In the genomic region with DNA sequence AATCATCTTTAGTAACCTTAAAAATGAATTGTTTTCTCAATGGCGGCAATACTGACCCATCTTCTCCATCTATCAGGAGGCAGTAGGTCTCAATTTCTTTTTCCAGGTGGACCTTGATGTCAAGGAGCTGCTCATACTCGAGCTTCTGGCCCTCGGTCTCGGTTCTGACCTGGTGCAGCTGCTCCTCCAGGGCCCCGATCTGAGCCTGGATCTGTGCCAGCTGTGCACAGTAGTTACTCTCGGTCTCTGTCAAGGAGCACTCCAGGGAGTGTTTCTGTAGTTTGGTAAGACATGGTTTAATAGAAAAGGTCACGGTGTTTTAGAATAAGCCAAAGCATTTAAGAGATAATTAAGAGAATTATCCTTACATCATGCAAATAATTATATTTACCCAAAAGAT, we compare ENCODE assay signal across 18 cellular contexts. TPM values are rescaled to one million over a fixed set of nuclear protein-coding genes. Genes with fewer than 3 reads are reported as not detected.
DNase-seq lines count a peak whose midpoint lies in the region; ATAC-seq, FAIRE-seq and TF ChIP-seq lines count a peak whose summit lies in the region.
"Had no signal": no experiment of that assay in that cellular context is flagged by ENCODE, and none has a peak within 500 bp of the region (broad histone marks: within the 10 kb centered on the region; RNA-seq: fewer than 3 reads in every experiment).

No MANE protein-coding gene starts in this region.

- H3K79me2 ChIP-seq in K562 (ENCODE audit: control insufficient read depth, insufficient read depth, low read length) = no peaks in the 10 kb centered on the region

- intact Hi-C loops in K562 (cut with micrococcal nuclease) = no loop called here

- H3K4me3 ChIP-seq in K562 = no peak overlapping the region
- H3K4me3 ChIP-seq: GM23338 had no signal

- no peak for ATAC-seq in K562
- ATAC-seq: GM23338 had no signal

- DNase-seq in NCI-H1417 (lab: John Stamatoyannopoulos, UW) (peak; percentile 21 to 66 (median 48)), NCI-H1417 treated with DMSO at 0.1 percent for 48 hours (lab: John Stamatoyannopoulos, UW) (no peak), COR-L47 (lab: John Stamatoyannopoulos, UW) (peak; percentile 54), NCI-H146 treated with DMSO at 0.1 percent for 48 hours (lab: John Stamatoyannopoulos, UW; ENCODE audit: unreplicated experiment) (peak; percentile 14), K562 (ENCODE audit: extremely low read depth in 1 of 4, low spot score in 3 of 4) (no peak), GM13977 (ENCODE audit: low spot score) (no peak)
- DNase-seq in effector CD8-positive, alpha-beta T cell (lab: John Stamatoyannopoulos, UW) = no peak
- DNase-seq: CD8-positive, alpha-beta memory T cell; DMS53; EL; H7 had no signal

- no peak for TF ChIP-seq EP300 in K562 (IDR thresholded peaks at IDR 0.05; ENCODE audit: low read length)

- H4K20me1 ChIP-seq in K562 (replicated peaks; ENCODE audit: control insufficient read depth, insufficient read depth, low read length) = no peaks in the 10 kb centered on the region

- no peak overlapping the region for H2AFZ ChIP-seq in K562 (ENCODE audit: low read depth, low read length)
- H2AFZ ChIP-seq: GM23338 had no signal

- BruUV-seq in K562 (replicated peaks; lab: Mats Ljungman, UMichigan) = no TSS peak

- WGBS in K562 (ENCODE audit: insufficient coverage, low coverage, missing lambda C conversion rate) = 15% methylated on average over 7 of the region's 7 CpGs

- peaks cover 0 to 13% of the 10 kb centered on the region in 2 experiments; a peak in 3 of 5 replicates for H3K27me3 ChIP-seq in K562 (ENCODE audit: control insufficient read depth in 2 of 2, insufficient read depth in 2 of 2, low read length in 2 of 2)

- no peaks in the 10 kb centered on the region for H3K36me3 ChIP-seq in K562 (ENCODE audit: control insufficient read depth, insufficient read depth, low read length)

- no peak overlapping the region for H3K27ac ChIP-seq in K562 (ENCODE audit: extremely low read depth, low read depth, low read length)
- H3K27ac ChIP-seq: 22Rv1 had no signal

- H3K4me2 ChIP-seq in K562 (ENCODE audit: insufficient read depth, low read length) = no peak overlapping the region
- H3K4me2 ChIP-seq: GM23338 had no signal

- H3K9me3 ChIP-seq in K562 (replicated peaks; ENCODE audit: control insufficient read depth, insufficient read depth, low read depth, low read length) = no peaks in the 10 kb centered on the region

- TF ChIP-seq RAD21 in K562 (CRISPR knock-in tag; conservative IDR thresholded peaks at IDR 0.05 in 1 of 2, IDR thresholded peaks at IDR 0.05 in 1 of 2) = no peak

- no peak for FAIRE-seq in K562 (lab: Jason Lieb, UNC)
- FAIRE-seq: G401.6, GM12891 had no signal

- no peak for TF ChIP-seq CTCF in K562 (IDR thresholded peaks at IDR 0.05 in 2 of 3, conservative IDR thresholded peaks at IDR 0.05 in 1 of 3; ENCODE audit: insufficient read depth in 2 of 3, low read depth in 1 of 3, low read length in 3 of 3)
- TF ChIP-seq CTCF in GM13977 (IDR thresholded peaks at IDR 0.05; ENCODE audit: extremely low read depth, insufficient read depth, missing control alignments) = no peak

- POLR2A ChIA-PET in K562 (lab: Yijun Ruan, JAX) = no interaction called here

- H3K4me1 ChIP-seq in K562 (replicated peaks in 1 of 2; ENCODE audit: control insufficient read depth in 2 of 2, insufficient read depth in 2 of 2, low read length in 2 of 2) = peaks cover 0 to 4% of the 10 kb centered on the region in 2 experiments; a peak in 1 of 5 replicates

- in situ Hi-C loops in K562 (cut with MboI) = no loop called here
- in situ Hi-C loops in GM13977 (cut with MboI; ENCODE audit: low pct_unique_long_range_greater_than_20kb, low sequenced_read_pairs, unreplicated experiment) = no loop called here

- H3K9ac ChIP-seq in K562 (ENCODE audit: insufficient read depth in 1 of 2, low read depth in 2 of 2, low read length in 2 of 2) = no peak overlapping the region

- no peaks in the 10 kb centered on the region for H3K9me1 ChIP-seq in K562 (ENCODE audit: control insufficient read depth, insufficient read depth, low read length)

- TF ChIP-seq POLR2A in K562 (conservative IDR thresholded peaks at IDR 0.05) = no peak

- CTCF ChIA-PET in K562 (lab: Yijun Ruan, JAX; ENCODE audit: low intra/inter-chr PET ratio) = no interaction called here

RNA-seq across cellular contexts. Expression of a gene that starts 4.9 kb away (rescaled TPM):
- not detected in 2 replicates for total RNA-seq in K562 (2011; cell fraction: chromatin; rRNA removed; ENCODE audit: low replicate concordance)
- total RNA-seq in K562 (2011; cell fraction: nucleolus; rRNA removed) = not detected in 2 replicates
- total RNA-seq in K562 (2011; cell fraction: nucleoplasm; rRNA removed) = not detected in 2 replicates
- total RNA-seq in K562 (2014; rRNA removed) (not detected in 2 replicates), K562 (2014; rRNA removed; fragmentation: Illumina TruSeq; extraction: Trizol) (not detected in 2 replicates), K562 (2015; rRNA removed; fragmentation: Illumina TruSeq; extraction: Trizol) (not detected in 2 replicates), K562 (2021) (0.11 TPM in 1 of 2 replicates, not detected in the other)
- polyA plus RNA-seq in K562 (2011; rRNA removed) (not detected in 2 replicates), K562 (2014; fragmentation: Illumina TruSeq; extraction: Trizol) (not detected in 2 replicates), K562 (2014; fragmentation: Nextera tagmentation; extraction: Ambion mirVana) (under 1 TPM in 1 of 2 experiments, not detected in 1; 0.10 TPM), K562 (2014; rRNA removed) (not detected in 2 replicates)
- polyA plus RNA-seq in K562 (2011; cell fraction: cytosol; rRNA removed) = not detected in 2 replicates
- not detected in 2 replicates for polyA plus RNA-seq in K562 (2011; cell fraction: nucleus; rRNA removed)
- polyA plus RNA-seq in K562 (2012) = not detected in 2 replicates
- not detected in 2 replicates for polyA minus RNA-seq in K562 (2011; rRNA and poly(A)+ RNA removed)
- not detected in 2 replicates for polyA minus RNA-seq in K562 (2011; cell fraction: cytosol; rRNA and poly(A)+ RNA removed)
- not detected in 2 replicates for polyA minus RNA-seq in K562 (2011; cell fraction: nucleus; rRNA and poly(A)+ RNA removed)
- total RNA-seq: A673; CD8-positive, alpha-beta memory T cell; GM23338; H7 had no signal
- polyA plus RNA-seq: BJ; CD14-positive monocyte; CD8-positive, alpha-beta memory T cell; GM23338 had no signal

RNA-seq across cellular contexts. Expression of a gene that starts 5.5 kb away (rescaled TPM):
- not detected in 2 replicates for total RNA-seq in K562 (2011; cell fraction: chromatin; rRNA removed; ENCODE audit: low replicate concordance)
- total RNA-seq in K562 (2011; cell fraction: nucleolus; rRNA removed) = not detected in 2 replicates
- not detected in 2 replicates for total RNA-seq in K562 (2011; cell fraction: nucleoplasm; rRNA removed)
- total RNA-seq in K562 (2014; rRNA removed) (not detected in 2 replicates), K562 (2014; rRNA removed; fragmentation: Illumina TruSeq; extraction: Trizol) (not detected in 2 replicates), K562 (2015; rRNA removed; fragmentation: Illumina TruSeq; extraction: Trizol) (not detected in 2 replicates), K562 (2021) (not detected in 2 replicates)
- polyA plus RNA-seq in K562 (2011; rRNA removed) (not detected in 2 replicates), K562 (2014; fragmentation: Illumina TruSeq; extraction: Trizol) (not detected in 2 replicates), K562 (2014; fragmentation: Nextera tagmentation; extraction: Ambion mirVana) (not detected), K562 (2014; rRNA removed) (not detected in 2 replicates)
- polyA plus RNA-seq in K562 (2011; cell fraction: cytosol; rRNA removed) = not detected in 2 replicates
- polyA plus RNA-seq in K562 (2011; cell fraction: nucleus; rRNA removed) = not detected in 2 replicates
- not detected in 2 replicates for polyA plus RNA-seq in K562 (2012)
- not detected in 2 replicates for polyA minus RNA-seq in K562 (2011; rRNA and poly(A)+ RNA removed)
- not detected in 2 replicates for polyA minus RNA-seq in K562 (2011; cell fraction: cytosol; rRNA and poly(A)+ RNA removed)
- polyA minus RNA-seq in K562 (2011; cell fraction: nucleus; rRNA and poly(A)+ RNA removed) = not detected in 2 replicates
- total RNA-seq: A673; CD8-positive, alpha-beta memory T cell; GM23338; H7 had no signal
- polyA plus RNA-seq: BJ; CD14-positive monocyte; CD8-positive, alpha-beta memory T cell; GM23338 had no signal

RNA-seq across cellular contexts. Expression of a gene that starts 22.3 kb away (rescaled TPM):
- total RNA-seq in K562 (2011; cell fraction: chromatin; rRNA removed; ENCODE audit: low replicate concordance) = not detected in 2 replicates
- not detected in 2 replicates for total RNA-seq in K562 (2011; cell fraction: nucleolus; rRNA removed)
- not detected in 2 replicates for total RNA-seq in K562 (2011; cell fraction: nucleoplasm; rRNA removed)
- total RNA-seq in K562 (2014; rRNA removed) (not detected in 2 replicates), K562 (2014; rRNA removed; fragmentation: Illumina TruSeq; extraction: Trizol) (not detected in 2 replicates), K562 (2015; rRNA removed; fragmentation: Illumina TruSeq; extraction: Trizol) (not detected in 2 replicates), K562 (2021) (not detected in 2 replicates)
- polyA plus RNA-seq in K562 (2011; rRNA removed) (not detected in 2 replicates), K562 (2014; fragmentation: Illumina TruSeq; extraction: Trizol) (not detected in 2 replicates), K562 (2014; fragmentation: Nextera tagmentation; extraction: Ambion mirVana) (not detected), K562 (2014; rRNA removed) (not detected in 2 replicates)
- polyA plus RNA-seq in K562 (2011; cell fraction: cytosol; rRNA removed) = not detected in 2 replicates
- not detected in 2 replicates for polyA plus RNA-seq in K562 (2011; cell fraction: nucleus; rRNA removed)
- polyA plus RNA-seq in K562 (2012) = not detected in 2 replicates
- not detected in 2 replicates for polyA minus RNA-seq in K562 (2011; rRNA and poly(A)+ RNA removed)
- not detected in 2 replicates for polyA minus RNA-seq in K562 (2011; cell fraction: cytosol; rRNA and poly(A)+ RNA removed)
- polyA minus RNA-seq in K562 (2011; cell fraction: nucleus; rRNA and poly(A)+ RNA removed) = not detected in 2 replicates
- total RNA-seq: A673; CD8-positive, alpha-beta memory T cell; GM23338; H7 had no signal
- polyA plus RNA-seq: BJ; CD14-positive monocyte; CD8-positive, alpha-beta memory T cell; GM23338 had no signal

RNA-seq across cellular contexts. Expression of a gene that starts 22.3 kb away (rescaled TPM):
- total RNA-seq in K562 (2011; cell fraction: chromatin; rRNA removed; ENCODE audit: low replicate concordance) = not detected in 2 replicates
- not detected in 2 replicates for total RNA-seq in K562 (2011; cell fraction: nucleolus; rRNA removed)
- total RNA-seq in K562 (2011; cell fraction: nucleoplasm; rRNA removed) = not detected in 2 replicates
- total RNA-seq in K562 (2014; rRNA removed) (not detected in 2 replicates), K562 (2014; rRNA removed; fragmentation: Illumina TruSeq; extraction: Trizol) (not detected in 2 replicates), K562 (2015; rRNA removed; fragmentation: Illumina TruSeq; extraction: Trizol) (not detected in 2 replicates), K562 (2021) (not detected in 2 replicates)
- polyA plus RNA-seq in K562 (2011; rRNA removed) (not detected in 2 replicates), K562 (2014; fragmentation: Illumina TruSeq; extraction: Trizol) (not detected in 2 replicates), K562 (2014; fragmentation: Nextera tagmentation; extraction: Ambion mirVana) (not detected), K562 (2014; rRNA removed) (not detected in 2 replicates)
- not detected in 2 replicates for polyA plus RNA-seq in K562 (2011; cell fraction: cytosol; rRNA removed)
- polyA plus RNA-seq in K562 (2011; cell fraction: nucleus; rRNA removed) = not detected in 2 replicates
- 0.19 TPM in 1 of 2 replicates, not detected in the other for polyA plus RNA-seq in K562 (2012)
- not detected in 2 replicates for polyA minus RNA-seq in K562 (2011; rRNA and poly(A)+ RNA removed)
- not detected in 2 replicates for polyA minus RNA-seq in K562 (2011; cell fraction: cytosol; rRNA and poly(A)+ RNA removed)
- not detected in 2 replicates for polyA minus RNA-seq in K562 (2011; cell fraction: nucleus; rRNA and poly(A)+ RNA removed)
- total RNA-seq: CD8-positive, alpha-beta memory T cell; GM23338; H7 had no signal
- polyA plus RNA-seq: BJ; CD14-positive monocyte; CD8-positive, alpha-beta memory T cell; GM23338 had no signal

RNA-seq across cellular contexts. Expression of a gene that starts 45.0 kb away (rescaled TPM):
- total RNA-seq in K562 (2011; cell fraction: chromatin; rRNA removed; ENCODE audit: low replicate concordance) = 11.6 and 27.7 TPM in 2 replicates
- 10.5 and 12.3 TPM in 2 replicates for total RNA-seq in K562 (2011; cell fraction: nucleolus; rRNA removed)
- 19.1 and 28.6 TPM in 2 replicates for total RNA-seq in K562 (2011; cell fraction: nucleoplasm; rRNA removed)
- 64.0 and 70.5 TPM in 2 replicates for total RNA-seq in K562 (2014; rRNA removed)
- 80.8 and 101 TPM in 2 replicates for total RNA-seq in K562 (2014; rRNA removed; fragmentation: Illumina TruSeq; extraction: Trizol)
- 45.7 and 51.0 TPM in 2 replicates for total RNA-seq in K562 (2015; rRNA removed; fragmentation: Illumina TruSeq; extraction: Trizol)
- total RNA-seq in K562 (2021) = 153 and 166 TPM in 2 replicates
- 38.5 and 179 TPM in 2 replicates for polyA plus RNA-seq in K562 (2011; rRNA removed)
- 14.5 and 29.1 TPM in 2 replicates for polyA plus RNA-seq in K562 (2011; cell fraction: cytosol; rRNA removed)
- polyA plus RNA-seq in K562 (2011; cell fraction: nucleus; rRNA removed) = 13.4 and 14.2 TPM in 2 replicates
- 97.2 and 238 TPM in 2 replicates for polyA plus RNA-seq in K562 (2012)
- polyA plus RNA-seq in K562 (2014; fragmentation: Illumina TruSeq; extraction: Trizol) = 76.2 and 80.2 TPM in 2 replicates
- 10 to 100 TPM; 47.0 to 54.6 TPM for polyA plus RNA-seq in K562 (2014; fragmentation: Nextera tagmentation; extraction: Ambion mirVana)
- 110 and 139 TPM in 2 replicates for polyA plus RNA-seq in K562 (2014; rRNA removed)
- 5.6 and 37.3 TPM in 2 replicates for polyA minus RNA-seq in K562 (2011; rRNA and poly(A)+ RNA removed)
- polyA minus RNA-seq in K562 (2011; cell fraction: cytosol; rRNA and poly(A)+ RNA removed) = 6.6 and 21.6 TPM in 2 replicates
- polyA minus RNA-seq in K562 (2011; cell fraction: nucleus; rRNA and poly(A)+ RNA removed) = 2.4 and 4.8 TPM in 2 replicates

Comparison
In these comparisons a context has a peak if more than half of its experiments do, and no peak if none do; other contexts are left out.
1. DNase-seq: peak in NCI-H1417 (3 of 3), COR-L47 (single experiment) and NCI-H146 treated with DMSO at 0.1 percent for 48 hours (single experiment); none in NCI-H1417 treated with DMSO at 0.1 percent for 48 hours (single experiment), K562 (0 of 4), effector CD8-positive, alpha-beta T cell (single experiment) and GM13977 (single experiment).